20 cellular contexts compared by ENCODE assay signal in genomic region chr7:6365451-6365850, GRCh38. TPM values are rescaled to one million over a fixed set of nuclear protein-coding genes. Genes with fewer than 3 reads are reported as not detected.
DNase-seq lines count a peak whose midpoint lies in the region; ATAC-seq, FAIRE-seq and TF ChIP-seq lines count a peak whose summit lies in the region.
"Had no signal": no experiment of that assay in that cellular context is flagged by ENCODE, and none has a peak within 500 bp of the region (broad histone marks: within the 10 kb centered on the region; RNA-seq: fewer than 3 reads in every experiment).

No MANE protein-coding gene starts in this region.

- no peak for ATAC-seq in GM21423 (IDR thresholded peaks at IDR 0.05; ENCODE audit: unreplicated experiment)
- ATAC-seq: CD8-positive, alpha-beta T cell; HCT116 had no signal

- no peak overlapping the region for H3K4me2 ChIP-seq in astrocyte (ENCODE audit: low read length)

- no peaks in the 10 kb centered on the region for H3K9me3 Mint-ChIP-seq in astrocyte (ENCODE audit: unreplicated experiment)
- H3K9me3 Mint-ChIP-seq in activated T-helper 2 cell treated with anti-CD3 and anti-CD28 coated beads, Interferon-gamma antibody, Interleukin-2, Interleukin-4, amounts not matched to agents 10 μg/mL and 5 μg/mL and 100 μg/mL, durations not matched to agents 14 hours and 24 hours and 36 hours: no peaks in the 10 kb centered on the region
- no peaks in the 10 kb centered on the region for H3K9me3 Mint-ChIP-seq in activated CD4-positive, alpha-beta memory T cell treated with anti-CD3 and anti-CD28 coated beads, Interleukin-2, amount 10 ng/mL, durations not matched to agents 7 days and 5 days
- H3K9me3 Mint-ChIP-seq: CD8-positive, alpha-beta T cell had no signal

- DNase-seq in astrocyte (ENCODE audit: low read depth): no peak
- DNase-seq in left kidney (ENCODE audit: low read depth, low spot score): peak; percentile 62
- peak; percentile 73 for DNase-seq in renal cortical epithelial cell (ENCODE audit: low read depth)
- no peak for DNase-seq in urothelium cell line (ENCODE audit: low spot score)
- DNase-seq in NCI-H2196 treated with DMSO at 0.1 percent for 48 hours (lab: John Stamatoyannopoulos, UW; ENCODE audit: unreplicated experiment): no peak
- no peak for DNase-seq in activated T-helper 2 cell treated with anti-CD3 and anti-CD28 coated beads, Interferon-gamma antibody, Interleukin-2, Interleukin-4, amounts not matched to agents 10 μg/mL and 5 μg/mL and 100 μg/mL, durations not matched to agents 14 hours and 24 hours and 36 hours (ENCODE audit: low spot score)
- DNase-seq in activated CD4-positive, alpha-beta memory T cell treated with anti-CD3 and anti-CD28 coated beads, Interleukin-2, amount 10 ng/mL, durations not matched to agents 7 days and 5 days: no peak
- DNase-seq: C1 segment of cervical spinal cord; CD8-positive, alpha-beta T cell; DMS 273 treated with DMSO at 0.1 percent for 48 hours; DMS79; EL; GF-D8; GM23248; H7 had no signal

- H3K4me1 Mint-ChIP-seq in astrocyte (ENCODE audit: low read depth, unreplicated experiment): peaks cover 4% of the 10 kb centered on the region
- H3K4me1 Mint-ChIP-seq in activated T-helper 2 cell treated with anti-CD3 and anti-CD28 coated beads, Interferon-gamma antibody, Interleukin-2, Interleukin-4, amounts not matched to agents 10 μg/mL and 5 μg/mL and 100 μg/mL, durations not matched to agents 14 hours and 24 hours and 36 hours (ENCODE audit: low read depth): peaks cover 8% of the 10 kb centered on the region
- H3K4me1 Mint-ChIP-seq in activated CD4-positive, alpha-beta memory T cell treated with anti-CD3 and anti-CD28 coated beads, Interleukin-2, amount 10 ng/mL, durations not matched to agents 7 days and 5 days: peaks cover 9% of the 10 kb centered on the region

- POLR2A ChIA-PET in activated CD4-positive, alpha-beta memory T cell treated with anti-CD3 and anti-CD28 coated beads, Interleukin-2, amount 10 ng/mL, durations not matched to agents 7 days and 5 days (lab: Charles Lee): no interaction called here

- no peak overlapping the region for H3K9ac ChIP-seq in astrocyte (ENCODE audit: low read length)
- H3K9ac ChIP-seq: GM23248 had no signal

- no peak overlapping the region for H3K27ac ChIP-seq in astrocyte (ENCODE audit: low read depth, low read length)
- H3K27ac ChIP-seq: GM23248 had no signal

- no peaks in the 10 kb centered on the region for H3K27me3 Mint-ChIP-seq in astrocyte (ENCODE audit: low read depth, unreplicated experiment)
- no peaks in the 10 kb centered on the region for H3K27me3 Mint-ChIP-seq in activated T-helper 2 cell treated with anti-CD3 and anti-CD28 coated beads, Interferon-gamma antibody, Interleukin-2, Interleukin-4, amounts not matched to agents 10 μg/mL and 5 μg/mL and 100 μg/mL, durations not matched to agents 14 hours and 24 hours and 36 hours (ENCODE audit: low read depth)
- no peaks in the 10 kb centered on the region for H3K27me3 Mint-ChIP-seq in activated CD4-positive, alpha-beta memory T cell treated with anti-CD3 and anti-CD28 coated beads, Interleukin-2, amount 10 ng/mL, durations not matched to agents 7 days and 5 days

- H3K36me3 Mint-ChIP-seq in astrocyte (ENCODE audit: low read depth, unreplicated experiment): no peaks in the 10 kb centered on the region
- H3K36me3 Mint-ChIP-seq in activated T-helper 2 cell treated with anti-CD3 and anti-CD28 coated beads, Interferon-gamma antibody, Interleukin-2, Interleukin-4, amounts not matched to agents 10 μg/mL and 5 μg/mL and 100 μg/mL, durations not matched to agents 14 hours and 24 hours and 36 hours (ENCODE audit: low read depth): no peaks in the 10 kb centered on the region
- H3K36me3 Mint-ChIP-seq in activated CD4-positive, alpha-beta memory T cell treated with anti-CD3 and anti-CD28 coated beads, Interleukin-2, amount 10 ng/mL, durations not matched to agents 7 days and 5 days (ENCODE audit: low read depth): no peaks in the 10 kb centered on the region
- H3K36me3 Mint-ChIP-seq: CD8-positive, alpha-beta T cell had no signal

- H3K27me3 ChIP-seq in astrocyte (ENCODE audit: insufficient read depth, low read length): no peaks in the 10 kb centered on the region

- FAIRE-seq in astrocyte (lab: Jason Lieb, UNC): no peak
- FAIRE-seq in urothelium cell line (lab: Jason Lieb, UNC): peak; percentile 52
- FAIRE-seq: D721Med, GM12891, H1 had no signal

- CTCF ChIA-PET in activated CD4-positive, alpha-beta memory T cell treated with anti-CD3 and anti-CD28 coated beads, Interleukin-2, amount 10 ng/mL, durations not matched to agents 7 days and 5 days (lab: Charles Lee): no interaction called here

- H3K9me3 ChIP-seq in astrocyte (ENCODE audit: insufficient read depth, low read depth, low read length): no peaks in the 10 kb centered on the region

- H4K20me1 ChIP-seq in astrocyte (ENCODE audit: insufficient read depth, low read length): no peaks in the 10 kb centered on the region

- peak overlapping the region; percentile 4 for H2AFZ ChIP-seq in astrocyte (ENCODE audit: low read depth, low read length)
- H2AFZ ChIP-seq: GM23248 had no signal

- H3K4me3 ChIP-seq in astrocyte (ENCODE audit: insufficient read depth, low read depth, low read length): no peak overlapping the region
- H3K4me3 ChIP-seq: GM23248 had no signal

- intact Hi-C loops in activated T-helper 2 cell treated with anti-CD3 and anti-CD28 coated beads, Interferon-gamma antibody, Interleukin-2, Interleukin-4, amounts not matched to agents 10 μg/mL and 5 μg/mL and 100 μg/mL, durations not matched to agents 14 hours and 24 hours and 36 hours (cut with micrococcal nuclease): no loop called here

- no peaks in the 10 kb centered on the region for H3K4me1 ChIP-seq in astrocyte (ENCODE audit: insufficient read depth, low read length)

- H3K4me3 Mint-ChIP-seq in astrocyte (ENCODE audit: unreplicated experiment): no peak overlapping the region
- H3K4me3 Mint-ChIP-seq in activated T-helper 2 cell treated with anti-CD3 and anti-CD28 coated beads, Interferon-gamma antibody, Interleukin-2, Interleukin-4, amounts not matched to agents 10 μg/mL and 5 μg/mL and 100 μg/mL, durations not matched to agents 14 hours and 24 hours and 36 hours (ENCODE audit: low read depth): no peak overlapping the region
- H3K4me3 Mint-ChIP-seq in activated CD4-positive, alpha-beta memory T cell treated with anti-CD3 and anti-CD28 coated beads, Interleukin-2, amount 10 ng/mL, durations not matched to agents 7 days and 5 days: no peak overlapping the region
- H3K4me3 Mint-ChIP-seq: CD8-positive, alpha-beta T cell had no signal

- TF ChIP-seq CTCF in astrocyte (IDR thresholded peaks at IDR 0.05; ENCODE audit: insufficient read depth, low read depth, low read length): no peak

- no peaks in the 10 kb centered on the region for H3K79me2 ChIP-seq in astrocyte (ENCODE audit: insufficient read depth, low read length)

- no peak overlapping the region for H3K27ac Mint-ChIP-seq in astrocyte (ENCODE audit: unreplicated experiment)
- no peak overlapping the region for H3K27ac Mint-ChIP-seq in activated T-helper 2 cell treated with anti-CD3 and anti-CD28 coated beads, Interferon-gamma antibody, Interleukin-2, Interleukin-4, amounts not matched to agents 10 μg/mL and 5 μg/mL and 100 μg/mL, durations not matched to agents 14 hours and 24 hours and 36 hours
- no peak overlapping the region for H3K27ac Mint-ChIP-seq in activated CD4-positive, alpha-beta memory T cell treated with anti-CD3 and anti-CD28 coated beads, Interleukin-2, amount 10 ng/mL, durations not matched to agents 7 days and 5 days
- H3K27ac Mint-ChIP-seq: CD8-positive, alpha-beta T cell had no signal

- no peaks in the 10 kb centered on the region for H3K36me3 ChIP-seq in astrocyte (ENCODE audit: insufficient read depth, low read length)

RNA-seq across cellular contexts. Expression of gene RAC1, which starts 8.9 kb away (rescaled TPM):
- total RNA-seq in astrocyte (322 and 340 TPM in 2 replicates), renal cortical epithelial cell (82.7 and 121 TPM in 2 replicates)
- 174 and 175 TPM in 2 replicates for total RNA-seq in activated T-helper 2 cell treated with anti-CD3 and anti-CD28 coated beads, Interferon-gamma antibody, Interleukin-2, Interleukin-4, amounts not matched to agents 10 μg/mL and 5 μg/mL and 100 μg/mL, durations not matched to agents 14 hours and 24 hours and 36 hours
- total RNA-seq in activated CD4-positive, alpha-beta memory T cell treated with anti-CD3 and anti-CD28 coated beads, Interleukin-2, amount 10 ng/mL, durations not matched to agents 7 days and 5 days: 100 to 1,000 TPM; 153 to 155 TPM

RNA-seq across cellular contexts. Expression of gene FAM220A, which starts 16.7 kb away (rescaled TPM):
- total RNA-seq in astrocyte (23.9 and 25.1 TPM in 2 replicates), renal cortical epithelial cell (18.2 and 24.0 TPM in 2 replicates)
- total RNA-seq in activated T-helper 2 cell treated with anti-CD3 and anti-CD28 coated beads, Interferon-gamma antibody, Interleukin-2, Interleukin-4, amounts not matched to agents 10 μg/mL and 5 μg/mL and 100 μg/mL, durations not matched to agents 14 hours and 24 hours and 36 hours: 7.6 and 8.9 TPM in 2 replicates
- 10 to 100 TPM in 1 of 2 experiments, 1 to 10 TPM in 1; 9.0 to 10.6 TPM for total RNA-seq in activated CD4-positive, alpha-beta memory T cell treated with anti-CD3 and anti-CD28 coated beads, Interleukin-2, amount 10 ng/mL, durations not matched to agents 7 days and 5 days

Comparison
In these comparisons a context has a peak if more than half of its experiments do, and no peak if none do; other contexts are left out.
1. DNase-seq: peak in left kidney (single experiment) and renal cortical epithelial cell (single experiment); none in astrocyte (single experiment), urothelium cell line (single experiment), NCI-H2196 treated with DMSO at 0.1 percent for 48 hours (single experiment), activated T-helper 2 cell treated with anti-CD3 and anti-CD28 coated beads, Interferon-gamma antibody, Interleukin-2, Interleukin-4, amounts not matched to agents 10 μg/mL and 5 μg/mL and 100 μg/mL, durations not matched to agents 14 hours and 24 hours and 36 hours (single experiment) and activated CD4-positive, alpha-beta memory T cell treated with anti-CD3 and anti-CD28 coated beads, Interleukin-2, amount 10 ng/mL, durations not matched to agents 7 days and 5 days (single experiment).